ENCODE assay signal across 1 cellular context in the genomic region with DNA sequence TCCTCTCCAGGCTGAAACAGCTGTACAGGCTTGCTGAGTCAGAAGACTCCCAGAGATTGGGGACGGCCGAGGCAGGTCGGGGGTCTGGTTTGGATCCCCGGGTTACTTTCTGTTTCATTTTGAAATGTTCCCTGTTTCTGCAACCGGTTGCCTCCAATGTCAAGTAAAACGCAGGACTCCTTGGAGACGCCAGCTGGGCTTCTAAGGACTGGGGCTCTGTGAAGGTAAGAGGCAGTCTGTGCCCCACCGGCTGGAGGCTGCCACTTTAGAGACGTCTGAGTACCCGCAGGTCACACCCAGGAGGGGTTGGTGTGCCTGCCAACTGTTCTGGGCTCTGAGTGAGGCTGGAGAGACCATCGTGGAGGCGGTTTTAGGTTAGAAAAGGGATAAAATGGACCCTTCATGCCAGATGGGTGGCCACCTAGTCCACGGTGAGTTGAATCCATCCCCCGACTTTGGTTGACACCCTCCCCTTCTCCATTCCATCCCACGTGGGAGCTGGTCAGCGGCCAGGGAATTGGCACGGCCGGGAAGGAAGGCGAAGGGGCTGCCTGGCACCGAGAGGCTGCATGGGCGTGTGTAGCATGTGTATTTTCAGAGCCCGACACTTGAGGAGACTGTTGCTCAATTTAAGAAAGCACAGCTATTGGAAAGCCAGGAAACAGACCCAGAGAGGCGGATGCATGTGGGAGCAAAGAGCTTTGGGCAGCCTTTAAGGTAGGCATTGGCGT.
TF ChIP-seq lines count a peak whose summit lies in the region.

No MANE protein-coding gene starts in this region.

TF ChIP-seq in WTC11, 78 proteins besides CTCF, POLR2A, EP300 and RAD21 (continued from another document):
- TF ChIP-seq, protein P1, sequence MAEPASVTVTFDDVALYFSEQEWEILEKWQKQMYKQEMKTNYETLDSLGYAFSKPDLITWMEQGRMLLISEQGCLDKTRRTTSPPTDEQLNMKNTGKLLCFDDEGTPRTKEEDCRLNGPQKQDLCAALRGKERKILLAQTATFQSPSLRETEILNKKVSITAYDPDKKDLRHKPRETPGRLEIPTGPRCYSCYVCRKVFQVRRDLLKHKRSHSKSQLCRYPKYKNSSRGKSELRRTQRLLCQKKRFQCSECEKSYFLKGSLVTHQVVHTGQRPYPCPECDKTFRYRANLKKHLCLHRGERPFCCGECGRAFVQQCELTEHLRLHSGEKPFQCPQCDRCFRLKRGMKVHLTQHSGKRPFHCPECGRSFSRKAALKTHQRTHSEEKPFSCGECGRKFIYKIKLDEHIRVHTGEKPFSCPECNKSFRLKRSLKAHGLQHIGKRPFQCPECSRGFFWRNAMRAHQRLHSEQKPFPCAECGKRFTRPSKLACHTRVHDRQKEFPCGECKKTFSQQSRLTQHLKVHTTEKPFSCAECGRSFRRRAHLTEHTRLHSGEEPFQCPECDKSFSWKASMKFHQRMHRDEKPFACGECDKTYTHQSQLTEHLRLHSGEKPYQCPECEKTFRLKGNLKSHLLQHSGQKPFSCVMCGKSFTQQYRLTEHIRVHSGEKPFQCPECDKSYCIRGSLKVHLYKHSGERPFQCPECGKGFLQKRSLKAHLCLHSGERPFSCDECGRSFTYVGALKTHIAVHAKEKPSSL (CRISPR knock-in tag; conservative IDR thresholded peaks at IDR 0.05), result no peak
